In the genomic region with DNA sequence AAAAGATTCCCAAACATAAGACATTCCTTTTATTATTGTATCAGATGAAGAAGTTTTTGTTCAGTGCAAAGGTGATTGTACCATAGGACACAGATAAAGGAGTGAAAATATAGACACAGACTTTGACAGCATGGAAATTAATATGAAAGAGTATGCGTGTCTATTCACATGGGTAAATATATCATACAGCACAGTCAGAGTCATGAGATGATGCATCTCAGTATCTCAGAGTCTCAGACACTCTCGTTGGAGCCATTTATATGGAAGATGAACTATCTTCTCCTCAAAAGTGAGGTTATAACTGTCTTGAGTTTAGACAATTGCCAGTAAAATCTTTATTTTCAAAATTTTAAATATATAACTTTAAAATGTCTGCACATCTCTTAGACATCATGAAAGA, we compare ENCODE assay signal across 23 cellular contexts.
DNase-seq lines count a peak whose midpoint lies in the region; ATAC-seq, FAIRE-seq and TF ChIP-seq lines count a peak whose summit lies in the region.
"Had no signal": no experiment of that assay in that cellular context is flagged by ENCODE, and none has a peak within 500 bp of the region (broad histone marks: within the 10 kb centered on the region; RNA-seq: fewer than 3 reads in every experiment).

No MANE protein-coding gene starts in this region.

- peaks cover 0 to 3% (median 0%) of the 10 kb centered on the region in 3 donors for H3K9me3 Mint-ChIP-seq in T-cell
- H3K9me3 Mint-ChIP-seq: CD8-positive, alpha-beta memory T cell; GM23338 had no signal

- H3K27me3 Mint-ChIP-seq in T-cell: no peaks in the 10 kb centered on the region
- H3K27me3 Mint-ChIP-seq: CD4-positive, CD25-positive, alpha-beta regulatory T cell had no signal

- no peak overlapping the region for H3K27ac Mint-ChIP-seq in T-cell
- H3K27ac Mint-ChIP-seq: CD4-positive, CD25-positive, alpha-beta regulatory T cell; CD8-positive, alpha-beta memory T cell; GM23338 had no signal

- 55% methylated on average over 2 of the region's 2 CpGs for WGBS in SK-N-SH (ENCODE audit: low lambda C conversion rate)
- 5% methylated on average over 2 of the region's 2 CpGs for WGBS in GM12878 (ENCODE audit: insufficient coverage, insufficient replicate concordance, low lambda C conversion rate, missing lambda C conversion rate)

- H2AFZ ChIP-seq in SK-N-SH (ENCODE audit: low read depth): peak overlapping the region; percentile 50
- no peak overlapping the region for H2AFZ ChIP-seq in GM12878 (ENCODE audit: control insufficient read depth, low read depth, low read length)
- H2AFZ ChIP-seq in neuron (ENCODE audit: low read depth, low read length): peak overlapping the region; percentile 42
- H2AFZ ChIP-seq: GM23338 had no signal

- H3F3A ChIP-seq in SK-N-SH (replicated peaks; ENCODE audit: insufficient read depth): no peaks in the 10 kb centered on the region

- no peak for FAIRE-seq in GM12878 (lab: Jason Lieb, UNC)
- FAIRE-seq: A204.1, GM12891, H54, HTR-8/SVneo had no signal

- intact Hi-C loops in GM12878 (cut with micrococcal nuclease; ENCODE audit: unreplicated experiment): no loop called here

- 0 out of 4 replicates have a peak, but pooled peaks cover 0 to 3% of the 10 kb centered on the region in 2 experiments for H3K4me1 ChIP-seq in SK-N-SH (ENCODE audit: control insufficient read depth in 1 of 2, insufficient read depth in 2 of 2, low read depth in 1 of 2, low read length in 1 of 2)
- H3K4me1 ChIP-seq in GM12878 (ENCODE audit: control insufficient read depth, insufficient read depth, low read length): no peaks in the 10 kb centered on the region
- H3K4me1 ChIP-seq in neuron (ENCODE audit: insufficient read depth, low read length): peaks cover 16% of the 10 kb centered on the region
- H3K4me1 ChIP-seq: BE2C had no signal

- H4K20me1 ChIP-seq in SK-N-SH (ENCODE audit: insufficient read depth) (no peaks in the 10 kb centered on the region), GM12878 (ENCODE audit: control insufficient read depth, insufficient read depth) (no peaks in the 10 kb centered on the region)

- POLR2A ChIA-PET in SK-N-SH (lab: Yijun Ruan, JAX) (no interaction called here), GM12878 (lab: Charles Lee) (no interaction called here), T-cell (lab: Charles Lee) (no interaction called here)

- no TSS peak for BruUV-seq in GM12878 (replicated peaks; lab: Mats Ljungman, UMichigan)

- peak; percentile 56 for ATAC-seq in GM12878
- no peak for ATAC-seq in T-cell (replicated peaks in 1 of 4)
- no peak for ATAC-seq in HG03432 (IDR thresholded peaks at IDR 0.05; ENCODE audit: unreplicated experiment)
- ATAC-seq: GM23338 had no signal

- CTCF ChIA-PET in SK-N-SH (lab: Yijun Ruan, JAX) (no interaction called here), GM12878 (lab: Yijun Ruan, JAX) (no interaction called here), T-cell (lab: Charles Lee) (no interaction called here)

- H3K27ac ChIP-seq in SK-N-SH (ENCODE audit: low read depth in 2 of 2, low read length in 1 of 2) (peak overlapping the region in 1 of 2 experiments; percentile 43; a peak in 1 of 4 replicates), GM12878 (ENCODE audit: control insufficient read depth, insufficient read depth) (no peak overlapping the region)

- no peaks in the 10 kb centered on the region for H3K36me3 Mint-ChIP-seq in T-cell
- H3K36me3 Mint-ChIP-seq: CD4-positive, CD25-positive, alpha-beta regulatory T cell had no signal

- H3K4me2 ChIP-seq in SK-N-SH (no peak overlapping the region), GM12878 (ENCODE audit: control insufficient read depth, insufficient read depth) (no peak overlapping the region)
- H3K4me2 ChIP-seq: GM23338 had no signal

- in situ Hi-C loops in GM12878 (cut with MboI): no loop called here

- RAD21 ChIA-PET in GM12878 (lab: Charles Lee; ENCODE audit: unreplicated experiment): no interaction called here

- no peaks in the 10 kb centered on the region for H3K4me1 Mint-ChIP-seq in T-cell
- H3K4me1 Mint-ChIP-seq: CD4-positive, CD25-positive, alpha-beta regulatory T cell; CD8-positive, alpha-beta memory T cell had no signal

- TF ChIP-seq CTCF in SK-N-SH (IDR thresholded peaks at IDR 0.05) (no peak), GM12878 (IDR thresholded peaks at IDR 0.05 in 2 of 3, conservative IDR thresholded peaks at IDR 0.05 in 1 of 3; ENCODE audit: control insufficient read depth in 2 of 3, extremely low read depth in 1 of 3, insufficient read depth in 1 of 3, low read depth in 3 of 3, low read length in 3 of 3) (no peak)

- DNase-seq in SK-N-SH: no peak
- no peak for DNase-seq in GM12878 (ENCODE audit: low read depth, low spot score)
- DNase-seq in foreskin melanocyte: peak; percentile 16
- no peak for DNase-seq in T-cell
- no peak for DNase-seq in NCI-H1436 (lab: John Stamatoyannopoulos, UW)
- no peak for DNase-seq in stimulated activated CD4-positive, alpha-beta T cell treated with anti-CD3 and anti-CD28 coated beads, Interleukin-12 subunit alpha, Interleukin-12 subunit beta, amount 100 ng/mL, for 4 hours
- DNase-seq: ACHN; BE2C; C1 segment of cervical spinal cord; CD8-positive, alpha-beta memory T cell; COR-L47; DMS 273 treated with DMSO at 0.1 percent for 48 hours; DND-41; EL; HCEC 1CT had no signal

- 0 out of 2 replicates have a peak overlapping the region, but pooled peaks have one; percentile 3 for H3K9ac ChIP-seq in SK-N-SH
- H3K9ac ChIP-seq in GM12878 (ENCODE audit: control insufficient read depth, insufficient read depth, low read length): no peak overlapping the region

- H3K4me3 ChIP-seq in SK-N-SH (ENCODE audit: low read depth in 2 of 2, low read length in 1 of 2): no peak overlapping the region
- H3K4me3 ChIP-seq in GM12878: no peak overlapping the region
- H3K4me3 ChIP-seq in neuron (ENCODE audit: low read length): no peak overlapping the region
- H3K4me3 ChIP-seq: GM23338 had no signal

- no peaks in the 10 kb centered on the region for H3K9me3 ChIP-seq in SK-N-SH
- no peaks in the 10 kb centered on the region for H3K9me3 ChIP-seq in GM12878 (replicated peaks; ENCODE audit: control insufficient read depth, insufficient read depth, low read length)
- H3K9me3 ChIP-seq in neuron (ENCODE audit: low read length): no peaks in the 10 kb centered on the region
- H3K9me3 ChIP-seq: BE2C had no signal

- H3K27me3 ChIP-seq in SK-N-SH (ENCODE audit: insufficient read depth) (no peaks in the 10 kb centered on the region), GM12878 (replicated peaks in 1 of 2; ENCODE audit: control insufficient read depth in 2 of 2, insufficient read depth in 2 of 2, low read length in 1 of 2) (no peaks in the 10 kb centered on the region), neuron (ENCODE audit: insufficient read depth, low read length) (no peaks in the 10 kb centered on the region)
- H3K27me3 ChIP-seq: BE2C had no signal

- no peaks in the 10 kb centered on the region for H3K9me2 ChIP-seq in SK-N-SH

- H3K4me3 Mint-ChIP-seq in T-cell: no peak overlapping the region
- H3K4me3 Mint-ChIP-seq: CD4-positive, CD25-positive, alpha-beta regulatory T cell; CD8-positive, alpha-beta memory T cell; GM23338 had no signal

- H3K79me2 ChIP-seq in SK-N-SH (ENCODE audit: insufficient read depth): no peaks in the 10 kb centered on the region
- H3K79me2 ChIP-seq in GM12878 (ENCODE audit: control insufficient read depth, insufficient read depth, low read length): no peaks in the 10 kb centered on the region

- no peaks in the 10 kb centered on the region for H3K36me3 ChIP-seq in SK-N-SH (replicated peaks in 1 of 2; ENCODE audit: control insufficient read depth in 1 of 2, insufficient read depth in 2 of 2, low read length in 1 of 2)
- H3K36me3 ChIP-seq in GM12878 (ENCODE audit: control insufficient read depth in 2 of 2, insufficient read depth in 2 of 2, low read length in 1 of 2): no peaks in the 10 kb centered on the region
- H3K36me3 ChIP-seq in neuron (ENCODE audit: insufficient read depth, low read length): no peaks in the 10 kb centered on the region
- H3K36me3 ChIP-seq: BE2C had no signal

- SMC1A ChIA-PET in GM12878 (lab: Charles Lee; ENCODE audit: uncharacterized antibody, unreplicated experiment): no interaction called here

- no peak for TF ChIP-seq POLR2A in GM12878 (IDR thresholded peaks at IDR 0.05; ENCODE audit: low read depth, low read length)

- no peak for TF ChIP-seq EP300 in SK-N-SH (IDR thresholded peaks at IDR 0.05; ENCODE audit: borderline replicate concordance in 1 of 2, low read depth in 1 of 2, low read length in 1 of 2)
- no peak for TF ChIP-seq EP300 in GM12878 (IDR thresholded peaks at IDR 0.05; ENCODE audit: borderline replicate concordance in 1 of 2, control insufficient read depth in 1 of 2, low read depth in 2 of 2, low read length in 2 of 2)

- TF ChIP-seq RAD21 in SK-N-SH (IDR thresholded peaks at IDR 0.05; ENCODE audit: low read length): no peak
- TF ChIP-seq RAD21 in GM12878 (IDR thresholded peaks at IDR 0.05; ENCODE audit: insufficient read depth, low read depth, low read length): no peak

TF ChIP-seq in SK-N-SH, 30 proteins besides CTCF, POLR2A, EP300 and RAD21 (continues in another document):
- TF ChIP-seq FOXJ3 (CRISPR knock-in tag; IDR thresholded peaks at IDR 0.05) (no peak), RCOR1 (IDR thresholded peaks at IDR 0.05; ENCODE audit: low read length) (no peak)
- TF ChIP-seq, protein P1, sequence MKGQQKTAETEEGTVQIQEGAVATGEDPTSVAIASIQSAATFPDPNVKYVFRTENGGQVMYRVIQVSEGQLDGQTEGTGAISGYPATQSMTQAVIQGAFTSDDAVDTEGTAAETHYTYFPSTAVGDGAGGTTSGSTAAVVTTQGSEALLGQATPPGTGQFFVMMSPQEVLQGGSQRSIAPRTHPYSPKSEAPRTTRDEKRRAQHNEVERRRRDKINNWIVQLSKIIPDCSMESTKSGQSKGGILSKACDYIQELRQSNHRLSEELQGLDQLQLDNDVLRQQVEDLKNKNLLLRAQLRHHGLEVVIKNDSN (IDR thresholded peaks at IDR 0.05; ENCODE audit: borderline replicate concordance, low read depth): no peak

TF ChIP-seq in GM12878, 131 proteins besides CTCF, POLR2A, EP300 and RAD21 (continues in another document):
- TF ChIP-seq, protein P2, sequence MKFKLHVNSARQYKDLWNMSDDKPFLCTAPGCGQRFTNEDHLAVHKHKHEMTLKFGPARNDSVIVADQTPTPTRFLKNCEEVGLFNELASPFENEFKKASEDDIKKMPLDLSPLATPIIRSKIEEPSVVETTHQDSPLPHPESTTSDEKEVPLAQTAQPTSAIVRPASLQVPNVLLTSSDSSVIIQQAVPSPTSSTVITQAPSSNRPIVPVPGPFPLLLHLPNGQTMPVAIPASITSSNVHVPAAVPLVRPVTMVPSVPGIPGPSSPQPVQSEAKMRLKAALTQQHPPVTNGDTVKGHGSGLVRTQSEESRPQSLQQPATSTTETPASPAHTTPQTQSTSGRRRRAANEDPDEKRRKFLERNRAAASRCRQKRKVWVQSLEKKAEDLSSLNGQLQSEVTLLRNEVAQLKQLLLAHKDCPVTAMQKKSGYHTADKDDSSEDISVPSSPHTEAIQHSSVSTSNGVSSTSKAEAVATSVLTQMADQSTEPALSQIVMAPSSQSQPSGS (IDR thresholded peaks at IDR 0.05; ENCODE audit: low read length): no peak
- TF ChIP-seq EED (IDR thresholded peaks at IDR 0.05; ENCODE audit: low read depth): no peak
- no peak for TF ChIP-seq TCF12 (IDR thresholded peaks at IDR 0.05; ENCODE audit: low read depth, low read length)
- TF ChIP-seq CHD2 (IDR thresholded peaks at IDR 0.05; ENCODE audit: borderline replicate concordance, low read depth, low read length): no peak
- no peak for TF ChIP-seq BCL11A (IDR thresholded peaks at IDR 0.05; ENCODE audit: low read depth, low read length)
